16 cellular contexts compared by ENCODE assay signal in genomic region chr17:82152556-82153294, GRCh38. TPM values are rescaled to one million over a fixed set of nuclear protein-coding genes. Genes with fewer than 3 reads are reported as not detected.
DNase-seq lines count a peak whose midpoint lies in the region; ATAC-seq and TF ChIP-seq lines count a peak whose summit lies in the region.
"Had no signal": no experiment of that assay in that cellular context is flagged by ENCODE, and none has a peak within 500 bp of the region (broad histone marks: within the 10 kb centered on the region; RNA-seq: fewer than 3 reads in every experiment).

No MANE protein-coding gene starts in this region.

- DNase-seq in NCI-H2081 (lab: John Stamatoyannopoulos, UW) = peak; percentile 32 to 81
- DNase-seq in cerebellar nuclear complex (lab: John Stamatoyannopoulos, UW) = peak; percentile 28 to 47
- peak; percentile 73 to 90 (median 88) for DNase-seq in right lobe of liver
- DNase-seq in suprapubic skin (ENCODE audit: low spot score in 2 of 2) = no peak
- DNase-seq in MV-4-11 (lab: John Stamatoyannopoulos, UW) = no peak
- DNase-seq in occipital lobe (lab: John Stamatoyannopoulos, UW) = no peak
- no peak for DNase-seq in activated CD4-positive, alpha-beta T cell treated with anti-CD3 and anti-CD28 coated beads for 4 hours
- DNase-seq: activated CD8-positive, alpha-beta memory T cell treated with anti-CD3 and anti-CD28 coated beads for 24 hours; effector CD8-positive, alpha-beta T cell; NCI-H1092 treated with DMSO at 0.1 percent for 48 hours; NCI-H226 had no signal

- H3K36me3 ChIP-seq in right lobe of liver (no peaks in the 10 kb centered on the region), suprapubic skin (peaks cover 13% of the 10 kb centered on the region)

- WGBS in right lobe of liver (ENCODE audit: insufficient coverage, low coverage, low lambda C conversion rate, missing lambda C conversion rate) = 64% methylated on average over 2 of the region's 22 CpGs
- WGBS in suprapubic skin = 70% methylated on average over 6 of the region's 22 CpGs

- TF ChIP-seq POLR2A in right lobe of liver (IDR thresholded peaks at IDR 0.05) (no peak), suprapubic skin (IDR thresholded peaks at IDR 0.05) (no peak)

- TF ChIP-seq EP300 in suprapubic skin (IDR thresholded peaks at IDR 0.05) = no peak

- intact Hi-C loops in right lobe of liver (cut with DNase I) = loop anchor here in 1 of 2 donors (5.0 kb wide), 1 partner anchor 35 kb away; no protein-coding TSS in a partner anchor

- TF ChIP-seq CTCF in right lobe of liver (IDR thresholded peaks at IDR 0.05) = no peak
- no peak for TF ChIP-seq CTCF in suprapubic skin (IDR thresholded peaks at IDR 0.05)

- H3K4me3 ChIP-seq in right lobe of liver = no peak overlapping the region
- no peak overlapping the region for H3K4me3 ChIP-seq in suprapubic skin
- H3K4me3 ChIP-seq: GM23338, hepatocyte, K562, smooth muscle cell had no signal

- H3K9me3 ChIP-seq in right lobe of liver = no peaks in the 10 kb centered on the region
- no peaks in the 10 kb centered on the region for H3K9me3 ChIP-seq in suprapubic skin

- H3K4me1 ChIP-seq in right lobe of liver (peaks cover 0 to 26% (median 12%) of the 10 kb centered on the region in 4 donors), suprapubic skin (peaks cover 26% of the 10 kb centered on the region)

- ATAC-seq in right lobe of liver (peak; percentile 77 to 81 (median 78)), GM21526 (IDR thresholded peaks at IDR 0.05; ENCODE audit: low FRiP score, unreplicated experiment) (no peak)

- peak overlapping the region in 2 of 3 donors; percentile 51 to 74 for H3K27ac ChIP-seq in right lobe of liver
- H3K27ac ChIP-seq in suprapubic skin = peak overlapping the region; percentile 86
- H3K27ac ChIP-seq: hepatocyte had no signal

- H3K27me3 ChIP-seq in right lobe of liver (no peaks in the 10 kb centered on the region), suprapubic skin (no peaks in the 10 kb centered on the region)
- H3K27me3 ChIP-seq: hepatocyte had no signal

RNA-seq across cellular contexts. Expression of gene FASN, which starts 54.7 kb away (rescaled TPM):
- total RNA-seq in right lobe of liver = 100 to 1,000 TPM in 4 of 6 experiments, 10 to 100 TPM in 2; 76.5 to 290 (median 217) TPM
- total RNA-seq in suprapubic skin = 100 to 1,000 TPM; 278 to 464 (median 359) TPM
- 84.1 TPM for total RNA-seq in occipital lobe

RNA-seq across cellular contexts. Expression of gene CCDC57, which starts 59.9 kb away (rescaled TPM):
- 10 to 100 TPM; 10.1 to 37.4 (median 17.2) TPM for total RNA-seq in right lobe of liver
- total RNA-seq in suprapubic skin = 10 to 100 TPM; 16.1 to 29.8 (median 20.3) TPM
- 18.6 TPM for total RNA-seq in occipital lobe

Comparison
In these comparisons a context has a peak if more than half of its experiments do, and no peak if none do; other contexts are left out.
1. DNase-seq: peak in NCI-H2081 (2 of 2), cerebellar nuclear complex (2 of 2) and right lobe of liver (3 of 3); none in suprapubic skin (0 of 2), MV-4-11 (single experiment), occipital lobe (single experiment) and activated CD4-positive, alpha-beta T cell treated with anti-CD3 and anti-CD28 coated beads for 4 hours (0 of 2).